In the genomic region with DNA sequence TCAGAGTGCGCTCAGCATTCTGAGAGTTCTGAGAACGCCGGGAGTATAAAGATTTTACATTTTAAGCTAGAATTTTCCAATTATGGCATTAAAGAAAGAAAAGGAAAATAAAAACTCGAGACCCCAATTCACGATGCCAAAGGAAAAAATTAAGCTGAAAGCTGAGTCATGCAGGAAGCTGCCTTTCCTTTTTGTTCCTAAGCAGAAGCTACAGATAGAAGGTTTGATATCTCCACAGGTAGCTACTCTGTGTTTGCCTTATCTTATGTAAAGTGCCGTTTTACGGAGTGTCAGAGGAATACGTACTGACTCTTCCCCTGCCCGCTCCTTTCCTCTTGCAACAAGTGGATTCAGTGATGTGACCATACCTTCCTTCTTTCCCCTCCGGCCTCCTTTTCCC, we compare ENCODE assay signal across 15 cellular contexts. TPM values are rescaled to one million over a fixed set of nuclear protein-coding genes. Genes with fewer than 3 reads are reported as not detected.
A peak's percentile ranks its signal among the peaks of the same experiment; 100 is the strongest.
DNase-seq lines count a peak whose midpoint lies in the region; ATAC-seq, FAIRE-seq and TF ChIP-seq lines count a peak whose summit lies in the region.
"Had no signal": no experiment of that assay in that cellular context is flagged by ENCODE, and none has a peak within 500 bp of the region (broad histone marks: within the 10 kb centered on the region; RNA-seq: fewer than 3 reads in every experiment).

No MANE protein-coding gene starts in this region.

- H3K27ac Mint-ChIP-seq in activated T-cell treated with anti-CD3 and anti-CD28 coated beads, Interleukin-2, amount 50 U/mL, for 72 hours: no peak overlapping the region
- H3K27ac Mint-ChIP-seq: B cell; CD4-positive, alpha-beta T cell had no signal

- no TSS peak for BruUV-seq in endothelial cell of umbilical vein (replicated peaks; lab: Mats Ljungman, UMichigan)

- no peaks in the 10 kb centered on the region for H3K79me1 ChIP-seq in trophoblast cell (ENCODE audit: low read length)

- dilution Hi-C loops in endothelial cell of umbilical vein (cut with MboI; ENCODE audit: extremely low pct_ligation_motif_present, low sequenced_read_pairs): no loop called here

- H3K4me1 ChIP-seq in HEK293 (ENCODE audit: control insufficient read depth, insufficient read depth, low read length): no peaks in the 10 kb centered on the region
- peaks cover 79% of the 10 kb centered on the region for H3K4me1 ChIP-seq in body of pancreas
- peaks cover 9% of the 10 kb centered on the region for H3K4me1 ChIP-seq in endothelial cell of umbilical vein (ENCODE audit: control insufficient read depth, extremely low read depth, insufficient read depth, low read length)
- H3K4me1 ChIP-seq in trophoblast cell (ENCODE audit: control insufficient read depth in 1 of 2, insufficient read depth in 2 of 2, low read length in 2 of 2): no peaks in the 10 kb centered on the region

- H3K4me2 ChIP-seq in endothelial cell of umbilical vein (ENCODE audit: insufficient read depth, low read length) (peak overlapping the region; percentile 32), trophoblast cell (ENCODE audit: low read length) (no peak overlapping the region)

- no peak overlapping the region for H3K4me3 Mint-ChIP-seq in activated T-cell treated with anti-CD3 and anti-CD28 coated beads, Interleukin-2, amount 50 U/mL, for 72 hours
- H3K4me3 Mint-ChIP-seq: B cell; CD4-positive, alpha-beta T cell; H9 had no signal

- no peak overlapping the region for H3K9ac ChIP-seq in endothelial cell of umbilical vein (replicated peaks; ENCODE audit: extremely low read depth, insufficient read depth, low read length)
- H3K9ac ChIP-seq in trophoblast cell (ENCODE audit: low read length): no peak overlapping the region

- intact Hi-C loops in body of pancreas (cut with DNase I) (no loop called here), endothelial cell of umbilical vein (cut with micrococcal nuclease) (no loop called here)

- POLR2A ChIA-PET in HEK293 (lab: Yijun Ruan, JAX) (no interaction called here), endothelial cell of umbilical vein (lab: Charles Lee) (no interaction called here)

- H3K4me3 ChIP-seq in HEK293 (ENCODE audit: low read depth, low read length) (no peak overlapping the region), body of pancreas (peak overlapping the region in 1 of 2 donors; percentile 8), endothelial cell of umbilical vein (replicated peaks in 1 of 3; ENCODE audit: insufficient read depth in 1 of 3, low read depth in 1 of 3, low read length in 3 of 3) (no peak overlapping the region), trophoblast cell (ENCODE audit: low read depth, low read length) (no peak overlapping the region)
- H3K4me3 ChIP-seq: GM12878 had no signal

- no peak overlapping the region for H3K23ac ChIP-seq in trophoblast cell (ENCODE audit: low read length)

- H2BK12ac ChIP-seq in trophoblast cell (ENCODE audit: low read length): no peak overlapping the region

- 30 to 33% methylated on average over 10 of the region's 10 CpGs for WGBS in body of pancreas, 2 donors
- no CpG with 5 or more reads among the region's 10 CpGs for WGBS in trophoblast cell (ENCODE audit: extremely low coverage, insufficient coverage, insufficient read length)

- H3K36me3 Mint-ChIP-seq in activated T-cell treated with anti-CD3 and anti-CD28 coated beads, Interleukin-2, amount 50 U/mL, for 72 hours (ENCODE audit: insufficient read depth in 2 of 2): no peaks in the 10 kb centered on the region

- H4K8ac ChIP-seq in trophoblast cell (ENCODE audit: low read depth, low read length): no peak overlapping the region

- no peak for TF ChIP-seq POLR2A in body of pancreas (IDR thresholded peaks at IDR 0.05)
- no peak for TF ChIP-seq POLR2A in endothelial cell of umbilical vein (IDR thresholded peaks at IDR 0.05; ENCODE audit: low read depth, low read length)

- peak; percentile 74 for FAIRE-seq in endothelial cell of umbilical vein (lab: Jason Lieb, UNC)
- FAIRE-seq: GM12878, GM19239, HTR-8/SVneo had no signal

- CTCF ChIA-PET in HEK293 (lab: Yijun Ruan, JAX) (interaction anchor here (0.9 kb wide), 2 partner anchors 37 to 199 kb away, joined by 3 to 4 read pairs; no protein-coding TSS in a partner anchor), endothelial cell of umbilical vein (lab: Charles Lee) (interaction anchor here (0.7 to 0.9 kb wide), 2 partner anchors 15 to 199 kb away, joined by 3 read pairs; no protein-coding TSS in a partner anchor)

- H3K27me3 ChIP-seq in body of pancreas (no peaks in the 10 kb centered on the region), endothelial cell of umbilical vein (ENCODE audit: control insufficient read depth in 2 of 2, insufficient read depth in 2 of 2, low read length in 2 of 2) (no peaks in the 10 kb centered on the region), trophoblast cell (ENCODE audit: insufficient read depth, low read length) (no peaks in the 10 kb centered on the region)

- H3K14ac ChIP-seq in trophoblast cell (ENCODE audit: low read length): no peak overlapping the region

- H3K4ac ChIP-seq in trophoblast cell (ENCODE audit: low read depth, low read length): no peak overlapping the region

- H4K91ac ChIP-seq in trophoblast cell (ENCODE audit: low read depth, low read length): peak overlapping the region; percentile 12

- no peak for ATAC-seq in body of pancreas
- ATAC-seq in GM18867 (IDR thresholded peaks at IDR 0.05; ENCODE audit: unreplicated experiment): no peak
- no peak for ATAC-seq in activated T-cell treated with anti-CD3 and anti-CD28 coated beads, Interleukin-2, amount 50 U/mL, for 72 hours (replicated peaks in 1 of 2)
- no peak for ATAC-seq in GM21619 (IDR thresholded peaks at IDR 0.05; ENCODE audit: unreplicated experiment)
- ATAC-seq: GM12878 had no signal

- H4K12ac ChIP-seq in trophoblast cell (ENCODE audit: low read depth, low read length): no peak overlapping the region

- no peak for DNase-seq in body of pancreas
- peak; percentile 35 for DNase-seq in endothelial cell of umbilical vein (ENCODE audit: low read depth, low spot score)
- DNase-seq in trophoblast cell: no peak
- no peak for DNase-seq in activated T-cell treated with anti-CD3 and anti-CD28 coated beads, Interleukin-2, amount 50 U/mL, for 72 hours
- DNase-seq: C1 segment of cervical spinal cord; CD4-positive, alpha-beta T cell; DMS79; H9 had no signal

- no peaks in the 10 kb centered on the region for H4K20me1 ChIP-seq in endothelial cell of umbilical vein (replicated peaks; ENCODE audit: control insufficient read depth, extremely low read depth, insufficient read depth, low read length)

- no peaks in the 10 kb centered on the region for H3K36me3 ChIP-seq in HEK293 (ENCODE audit: control insufficient read depth in 2 of 2, insufficient read depth in 1 of 2, low read length in 2 of 2)
- H3K36me3 ChIP-seq in body of pancreas (replicated peaks in 1 of 2; ENCODE audit: insufficient read depth in 1 of 2, low read depth in 2 of 2): no peaks in the 10 kb centered on the region
- H3K36me3 ChIP-seq in endothelial cell of umbilical vein (ENCODE audit: control insufficient read depth in 2 of 2, extremely low read depth in 1 of 2, insufficient read depth in 2 of 2, low read length in 2 of 2): no peaks in the 10 kb centered on the region
- no peaks in the 10 kb centered on the region for H3K36me3 ChIP-seq in trophoblast cell (ENCODE audit: control insufficient read depth in 1 of 2, insufficient read depth in 2 of 2, low read length in 2 of 2)

- no peaks in the 10 kb centered on the region for H3K9me1 ChIP-seq in endothelial cell of umbilical vein (replicated peaks; ENCODE audit: control insufficient read depth, extremely low read depth, insufficient read depth, low read length)

- no peaks in the 10 kb centered on the region for H3K9me3 ChIP-seq in HEK293 (ENCODE audit: control insufficient read depth, insufficient read depth, low read depth, low read length)
- no peaks in the 10 kb centered on the region for H3K9me3 ChIP-seq in body of pancreas
- no peaks in the 10 kb centered on the region for H3K9me3 ChIP-seq in endothelial cell of umbilical vein (replicated peaks; ENCODE audit: control insufficient read depth, insufficient read depth, low read length)
- H3K9me3 ChIP-seq in trophoblast cell (ENCODE audit: insufficient read depth, low read depth, low read length): peaks cover 1% of the 10 kb centered on the region

- H2AFZ ChIP-seq in endothelial cell of umbilical vein (ENCODE audit: low read depth, low read length) (peak overlapping the region; percentile 25), trophoblast cell (ENCODE audit: insufficient read depth, low read length, poor library complexity) (no peak overlapping the region)

- H3K18ac ChIP-seq in trophoblast cell (ENCODE audit: low read length): no peak overlapping the region

- no peaks in the 10 kb centered on the region for H3K79me2 ChIP-seq in endothelial cell of umbilical vein (ENCODE audit: control insufficient read depth, insufficient read depth, low read length)
- H3K79me2 ChIP-seq in trophoblast cell (ENCODE audit: control insufficient read depth, insufficient read depth, low read length, poor library complexity): no peaks in the 10 kb centered on the region

- H2AK5ac ChIP-seq in trophoblast cell (ENCODE audit: low read length): no peak overlapping the region

- no peak overlapping the region for H2BK120ac ChIP-seq in trophoblast cell (ENCODE audit: insufficient read depth, low read length, poor library complexity)

- H3K4me1 Mint-ChIP-seq in activated T-cell treated with anti-CD3 and anti-CD28 coated beads, Interleukin-2, amount 50 U/mL, for 72 hours (ENCODE audit: low read depth): no peaks in the 10 kb centered on the region
- H3K4me1 Mint-ChIP-seq: B cell had no signal

- H3K27ac ChIP-seq in HEK293 (ENCODE audit: extremely low read depth, low read depth, low read length) (no peak overlapping the region), body of pancreas (peak overlapping the region in 3 of 4 donors; percentile 93 to 97 (median 94)), endothelial cell of umbilical vein (ENCODE audit: insufficient read depth, low read depth, low read length) (no peak overlapping the region), trophoblast cell (ENCODE audit: low read depth, low read length) (no peak overlapping the region)

- no peaks in the 10 kb centered on the region for H3K9me3 Mint-ChIP-seq in activated T-cell treated with anti-CD3 and anti-CD28 coated beads, Interleukin-2, amount 50 U/mL, for 72 hours
- H3K9me3 Mint-ChIP-seq: CD4-positive, alpha-beta T cell; H9 had no signal

- H2BK5ac ChIP-seq in trophoblast cell (ENCODE audit: low read depth, low read length, poor library complexity): no peak overlapping the region

- no peaks in the 10 kb centered on the region for H3K27me3 Mint-ChIP-seq in activated T-cell treated with anti-CD3 and anti-CD28 coated beads, Interleukin-2, amount 50 U/mL, for 72 hours (ENCODE audit: low read depth)
- H3K27me3 Mint-ChIP-seq: CD4-positive, alpha-beta T cell had no signal

- no peak for TF ChIP-seq CTCF in HEK293 (tag by site-specific recombination; IDR thresholded peaks at IDR 0.05)
- TF ChIP-seq CTCF in body of pancreas (IDR thresholded peaks at IDR 0.05): no peak
- TF ChIP-seq CTCF in endothelial cell of umbilical vein (IDR thresholded peaks at IDR 0.05; ENCODE audit: extremely low read depth in 1 of 2, insufficient read depth in 1 of 2, low read depth in 1 of 2, low read length in 2 of 2): no peak

RNA-seq across cellular contexts. Expression of a gene that starts 10.8 kb away (rescaled TPM):
- 100 to 1,000 TPM; 210 to 218 TPM for total RNA-seq in body of pancreas
- total RNA-seq in endothelial cell of umbilical vein: 75.5 and 82.5 TPM in 2 replicates
- polyA plus RNA-seq in endothelial cell of umbilical vein: 69.8 and 105 TPM in 2 replicates
- 65.4 and 67.5 TPM in 2 replicates for polyA plus RNA-seq in endothelial cell of umbilical vein (2011; cell fraction: cytosol; rRNA removed)
- 108 and 127 TPM in 2 replicates for polyA plus RNA-seq in endothelial cell of umbilical vein (2011; cell fraction: nucleus; rRNA removed)
- 19.4 and 34.9 TPM in 2 replicates for polyA plus RNA-seq in endothelial cell of umbilical vein (2012)
- 191 and 202 TPM in 2 replicates for polyA minus RNA-seq in endothelial cell of umbilical vein
- 6.6 TPM for polyA minus RNA-seq in endothelial cell of umbilical vein (2011; cell fraction: cytosol; rRNA and poly(A)+ RNA removed)
- polyA minus RNA-seq in endothelial cell of umbilical vein (2011; cell fraction: nucleus; rRNA and poly(A)+ RNA removed): 313 and 457 TPM in 2 replicates
- 4.9 and 7.0 TPM in 2 replicates for polyA plus RNA-seq in trophoblast cell (2013)
- under 1 TPM in 1 of 2 donors, not detected in 1; 0.26 TPM for total RNA-seq in activated T-cell treated with anti-CD3 and anti-CD28 coated beads, Interleukin-2, amount 50 U/mL, for 72 hours
- total RNA-seq: CD4-positive, alpha-beta T cell had no signal

Comparison
In these comparisons a context has a peak if more than half of its experiments do, and no peak if none do; other contexts are left out.
1. H3K27ac ChIP-seq: peak in body of pancreas (3 of 4); none in HEK293 (single experiment), endothelial cell of umbilical vein (single experiment) and trophoblast cell (single experiment).
2. RNA of a gene that starts 10.8 kb away (total RNA-seq): 210 to 218 TPM in body of pancreas and 75.5 to 82.5 TPM in endothelial cell of umbilical vein; 0.26 TPM in activated T-cell treated with anti-CD3 and anti-CD28 coated beads, Interleukin-2, amount 50 U/mL, for 72 hours; every median in the first group is over 10 times any median in the second.